Comparison of ENCODE assay signal across 20 cellular contexts in genomic region chr2:96066511-96066910, GRCh38. TPM values are rescaled to one million over a fixed set of nuclear protein-coding genes. Genes with fewer than 3 reads are reported as not detected.
DNase-seq lines count a peak whose midpoint lies in the region; ATAC-seq and TF ChIP-seq lines count a peak whose summit lies in the region.
"Not testable (repeated sequence)": the region's sequence is repeated elsewhere in the genome, so short reads cannot be mapped to it uniquely, and the experiment has no call there.
"Had no signal": no experiment of that assay in that cellular context is flagged by ENCODE, and none has a peak within 500 bp of the region (broad histone marks: within the 10 kb centered on the region; RNA-seq: fewer than 3 reads in every experiment).

No MANE protein-coding gene starts in this region.

- not testable (repeated sequence) for H3K36me3 ChIP-seq in lung (ENCODE audit: control insufficient read depth in 2 of 2, insufficient read depth in 2 of 2, low read length in 2 of 2); neuronal stem cell (replicated peaks in 1 of 2; ENCODE audit: control insufficient read depth in 2 of 2, insufficient read depth in 2 of 2, low read length in 2 of 2); upper lobe of right lung

- not testable (repeated sequence) for H4K91ac ChIP-seq in neuronal stem cell (ENCODE audit: low read depth, low read length, poor library complexity)

- not testable (repeated sequence) for H3K14ac ChIP-seq in neuronal stem cell (ENCODE audit: low read length)

- peak overlapping the region; percentile 19 for H3K23ac ChIP-seq in neuronal stem cell (ENCODE audit: low read depth, low read length, poor library complexity)

- H2BK15ac ChIP-seq in neuronal stem cell (ENCODE audit: low read length), result not testable (repeated sequence)

- H3K4me3 Mint-ChIP-seq in activated CD4-positive, alpha-beta T cell treated with anti-CD3 and anti-CD28 coated beads, Interleukin-2, amount 10 ng/mL, durations not matched to agents 24 days and 14 days, result not testable (repeated sequence)

- H3K79me1 ChIP-seq in neuronal stem cell (ENCODE audit: low read depth, low read length), result not testable (repeated sequence)

- CTCF ChIA-PET in RWPE1 (lab: Yijun Ruan, JAX), result not testable (repeated sequence)

- H3K4me2 ChIP-seq in neuronal stem cell (ENCODE audit: insufficient read depth, low read length, poor library complexity, severe bottlenecking), result not testable (repeated sequence)

- H3K9me3 Mint-ChIP-seq in activated CD4-positive, alpha-beta T cell treated with anti-CD3 and anti-CD28 coated beads, Interleukin-2, amount 10 ng/mL, durations not matched to agents 24 days and 14 days, result not testable (repeated sequence)

- H3K27me3 ChIP-seq in lung (ENCODE audit: control insufficient read depth, insufficient read depth); neuronal stem cell (ENCODE audit: control insufficient read depth in 3 of 3, insufficient read depth in 3 of 3, low read depth in 1 of 3, low read length in 3 of 3); upper lobe of right lung: not testable (repeated sequence)

- not testable (repeated sequence) for TF ChIP-seq CTCF in RWPE1 (conservative IDR thresholded peaks at IDR 0.05; ENCODE audit: low read depth); lung (IDR thresholded peaks at IDR 0.05; ENCODE audit: control extremely low read depth, extremely low read depth); upper lobe of right lung (IDR thresholded peaks at IDR 0.05)

- H3K4me1 Mint-ChIP-seq in activated CD4-positive, alpha-beta T cell treated with anti-CD3 and anti-CD28 coated beads, Interleukin-2, amount 10 ng/mL, durations not matched to agents 24 days and 14 days, result not testable (repeated sequence)

- WGBS in lung, 2 donors, result 93 to 94% methylated on average over 4 of the region's 7 CpGs
- no CpG with 5 or more reads among the region's 7 CpGs for WGBS in neuronal stem cell (ENCODE audit: extremely low coverage in 2 of 2, insufficient read length in 2 of 2, insufficient replicate concordance in 1 of 2), 2 donors

- H3K4me3 ChIP-seq in lung; neuronal stem cell (ENCODE audit: low read length in 2 of 2); upper lobe of right lung: not testable (repeated sequence)

- POLR2A ChIA-PET in RWPE1 (lab: Yijun Ruan, JAX; ENCODE audit: low non-redundant PET), result not testable (repeated sequence)

- H2AK5ac ChIP-seq in neuronal stem cell (ENCODE audit: low read depth, low read length), result not testable (repeated sequence)

- H3K4ac ChIP-seq in neuronal stem cell (ENCODE audit: low read length), result not testable (repeated sequence)

- ATAC-seq in Right ventricle myocardium inferior; lung (ENCODE audit: insufficient read depth, low FRiP score); upper lobe of right lung: not testable (repeated sequence)

- H3K36me3 Mint-ChIP-seq in activated CD4-positive, alpha-beta T cell treated with anti-CD3 and anti-CD28 coated beads, Interleukin-2, amount 10 ng/mL, durations not matched to agents 24 days and 14 days (ENCODE audit: low read depth), result not testable (repeated sequence)

- H3K27ac Mint-ChIP-seq in activated CD4-positive, alpha-beta T cell treated with anti-CD3 and anti-CD28 coated beads, Interleukin-2, amount 10 ng/mL, durations not matched to agents 24 days and 14 days, result not testable (repeated sequence)

- H3K18ac ChIP-seq in neuronal stem cell (ENCODE audit: low read length), result not testable (repeated sequence)

- not testable (repeated sequence) for DNase-seq in RWPE1 (ENCODE audit: low spot score); neuronal stem cell (ENCODE audit: low spot score)
- peak; percentile 51 for DNase-seq in activated CD4-positive, alpha-beta T cell treated with anti-CD3 and anti-CD28 coated beads, Interleukin-2, amount 10 ng/mL, durations not matched to agents 24 days and 14 days
- DNase-seq in Right ventricle myocardium inferior (ENCODE audit: missing footprints) (peak; percentile 67), lung (ENCODE audit: low spot score) (peak; percentile 26), mesenteric fat pad (ENCODE audit: low spot score) (peak; percentile 59), posterior vena cava (ENCODE audit: low spot score) (peak; percentile 75), upper lobe of right lung (peak; percentile 57)

- not testable (repeated sequence) for H2BK12ac ChIP-seq in neuronal stem cell (ENCODE audit: low read length)

- H2BK120ac ChIP-seq in neuronal stem cell (ENCODE audit: low read depth, low read length), result not testable (repeated sequence)

- intact Hi-C loops in activated CD4-positive, alpha-beta T cell treated with anti-CD3 and anti-CD28 coated beads, Interleukin-2, amount 10 ng/mL, durations not matched to agents 24 days and 14 days (cut with micrococcal nuclease); Right ventricle myocardium inferior (cut with DNase I); posterior vena cava (cut with DNase I); upper lobe of right lung (cut with DNase I): not testable (repeated sequence)

- H3K9ac ChIP-seq in neuronal stem cell (ENCODE audit: low read depth, low read length, poor library complexity), result not testable (repeated sequence)

- H3K9me3 ChIP-seq in lung (ENCODE audit: control insufficient read depth in 2 of 2, insufficient read depth in 1 of 2, low read length in 1 of 2); neuronal stem cell (replicated peaks in 1 of 2; ENCODE audit: control insufficient read depth in 2 of 2, insufficient read depth in 1 of 2, low read depth in 1 of 2, low read length in 2 of 2); upper lobe of right lung: not testable (repeated sequence)

- H3K27me3 Mint-ChIP-seq in activated CD4-positive, alpha-beta T cell treated with anti-CD3 and anti-CD28 coated beads, Interleukin-2, amount 10 ng/mL, durations not matched to agents 24 days and 14 days, result not testable (repeated sequence)

- peak overlapping the region; percentile 39; the same call in 1 of the 2 replicates for H3K27ac ChIP-seq in RWPE1
- not testable (repeated sequence) for H3K27ac ChIP-seq in lung (ENCODE audit: low read depth in 1 of 2, low read length in 1 of 2); neuronal stem cell (replicated peaks; ENCODE audit: low read length); upper lobe of right lung

- H3K4me1 ChIP-seq in lung (ENCODE audit: control insufficient read depth in 2 of 2, insufficient read depth in 2 of 2, low read length in 2 of 2); upper lobe of right lung: not testable (repeated sequence)
- peaks cover 0 to 10% of the 10 kb centered on the region in 2 donors for H3K4me1 ChIP-seq in neuronal stem cell (ENCODE audit: control insufficient read depth in 2 of 2, insufficient read depth in 1 of 2, low read depth in 1 of 2, low read length in 2 of 2)

- H2BK5ac ChIP-seq in neuronal stem cell (ENCODE audit: low read length), result not testable (repeated sequence)

- H4K8ac ChIP-seq in neuronal stem cell (ENCODE audit: low read depth, low read length), result not testable (repeated sequence)

- not testable (repeated sequence) for H2AFZ ChIP-seq in neuronal stem cell (ENCODE audit: low read length)

RNA-seq across cellular contexts. Expression of gene GPAT2, which starts 31.8 kb away (rescaled TPM):
- total RNA-seq in activated CD4-positive, alpha-beta T cell treated with anti-CD3 and anti-CD28 coated beads, Interleukin-2, amount 10 ng/mL, durations not matched to agents 24 days and 14 days, result 20.4 and 22.6 TPM in 2 replicates
- total RNA-seq in Right ventricle myocardium inferior (6.1 TPM), lung (1 to 10 TPM; 1.2 to 4.4 TPM), mesenteric fat pad (9.0 TPM), posterior vena cava (1 to 10 TPM; 6.0 to 10.0 TPM), upper lobe of right lung (3.2 TPM)
- polyA plus RNA-seq in lung, result 1 to 10 TPM; 5.2 to 6.2 TPM
- polyA plus RNA-seq in neuronal stem cell (2013, experiment 1 of 2), result 0.03 TPM
- polyA plus RNA-seq in neuronal stem cell (2013, experiment 2 of 2), result 0.03 TPM
- total RNA-seq: A172, A673, Caco-2, Calu3, Daoy had no signal
- polyA plus RNA-seq: A549 had no signal

RNA-seq across cellular contexts. Expression of gene ADRA2B, which starts 49.9 kb away (rescaled TPM):
- 0.21 TPM in 2 replicates for total RNA-seq in activated CD4-positive, alpha-beta T cell treated with anti-CD3 and anti-CD28 coated beads, Interleukin-2, amount 10 ng/mL, durations not matched to agents 24 days and 14 days
- total RNA-seq in Right ventricle myocardium inferior, result 6.9 TPM
- total RNA-seq in lung, result under 1 TPM; 0.21 to 0.88 TPM
- polyA plus RNA-seq in lung, result under 1 TPM; 0.25 to 0.31 TPM
- total RNA-seq in mesenteric fat pad, result 1.2 TPM
- polyA plus RNA-seq in neuronal stem cell (2013, experiment 1 of 2), result 3.6 TPM
- polyA plus RNA-seq in neuronal stem cell (2013, experiment 2 of 2), result 3.7 TPM
- total RNA-seq in posterior vena cava, result 1 to 10 TPM; 4.1 to 7.1 TPM
- total RNA-seq in upper lobe of right lung, result 0.14 TPM
- total RNA-seq: A172; A673; Calu3; CD4-positive, alpha-beta memory T cell; Daoy had no signal
- polyA plus RNA-seq: AG04450; BJ; CD14-positive monocyte; CD4-positive, alpha-beta memory T cell; CD4-positive, CD25-positive, alpha-beta regulatory T cell; CD8-positive, alpha-beta memory T cell had no signal
